ENCODE assay signal across 23 cellular contexts in the genomic region with DNA sequence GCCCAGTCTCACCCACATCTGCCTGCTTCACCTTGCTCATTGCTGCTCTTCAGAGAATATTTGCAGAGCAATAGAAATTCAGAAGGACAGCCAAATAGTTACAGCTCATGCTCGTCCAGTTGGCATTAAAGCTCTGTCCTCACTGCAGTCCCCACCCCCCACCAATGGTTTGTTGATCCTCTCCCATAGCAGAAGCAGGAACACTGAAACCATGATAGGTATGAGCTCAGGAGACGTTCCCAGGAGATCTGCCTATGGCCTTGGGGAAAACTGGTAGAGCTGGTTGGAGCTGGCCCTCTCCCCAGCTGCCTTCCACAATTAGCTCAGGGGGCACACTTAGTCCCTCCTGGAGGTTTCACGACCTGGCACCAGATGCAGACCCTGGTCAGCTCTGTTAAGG.
DNase-seq lines count a peak whose midpoint lies in the region; ATAC-seq and TF ChIP-seq lines count a peak whose summit lies in the region.
"Had no signal": no experiment of that assay in that cellular context is flagged by ENCODE, and none has a peak within 500 bp of the region (broad histone marks: within the 10 kb centered on the region; RNA-seq: fewer than 3 reads in every experiment).

No MANE protein-coding gene starts in this region.

- H3F3A ChIP-seq in smooth muscle cell (ENCODE audit: low read depth), result no peaks in the 10 kb centered on the region

- no peaks in the 10 kb centered on the region for H3K9me3 Mint-ChIP-seq in naive thymus-derived CD8-positive, alpha-beta T cell
- H3K9me3 Mint-ChIP-seq: activated CD8-positive, alpha-beta T cell treated with anti-CD3 and anti-CD28 coated beads for 36 hours; nephron progenitor cell had no signal

- H3K36me3 Mint-ChIP-seq in naive thymus-derived CD8-positive, alpha-beta T cell, result no peaks in the 10 kb centered on the region
- H3K36me3 Mint-ChIP-seq: brain, CD14-positive monocyte had no signal

- H3K4me2 ChIP-seq in smooth muscle cell, result no peak overlapping the region

- TF ChIP-seq CTCF in smooth muscle cell (IDR thresholded peaks at IDR 0.05; ENCODE audit: borderline replicate concordance, insufficient read depth, poor library complexity, severe bottlenecking), result no peak

- no peaks in the 10 kb centered on the region for H3K27me3 Mint-ChIP-seq in naive thymus-derived CD8-positive, alpha-beta T cell
- H3K27me3 Mint-ChIP-seq: activated CD8-positive, alpha-beta T cell treated with anti-CD3 and anti-CD28 coated beads for 36 hours had no signal

- whole genome bisulfite sequencing in smooth muscle cell (ENCODE audit: low lambda C conversion rate), result 37% methylated on average over 3 of the region's 3 CpGs

- no peak overlapping the region for H3K27ac Mint-ChIP-seq in naive thymus-derived CD8-positive, alpha-beta T cell
- H3K27ac Mint-ChIP-seq: activated CD8-positive, alpha-beta T cell treated with anti-CD3 and anti-CD28 coated beads for 36 hours; brain; CD14-positive monocyte; nephron progenitor cell had no signal

- POLR2A ChIA-PET in naive thymus-derived CD8-positive, alpha-beta T cell (lab: Charles Lee), result no interaction called here

- H3K9me3 ChIP-seq in smooth muscle cell (replicated peaks; ENCODE audit: low read depth), result no peaks in the 10 kb centered on the region
- H3K9me3 ChIP-seq: vagina had no signal

- H3K4me3 ChIP-seq in smooth muscle cell, result no peak overlapping the region
- H3K4me3 ChIP-seq: vagina had no signal

- no peak overlapping the region for H3K9ac ChIP-seq in smooth muscle cell (ENCODE audit: low read depth)

- ATAC-seq in naive thymus-derived CD8-positive, alpha-beta T cell, result no peak
- no peak for ATAC-seq in HG02759 (IDR thresholded peaks at IDR 0.05; ENCODE audit: unreplicated experiment)
- ATAC-seq: activated CD4-positive, CD25-positive, alpha-beta regulatory T cell treated with anti-CD3 and anti-CD28 coated beads, Interleukin-2, amount 50 U/mL, for 24 hours; activated CD8-positive, alpha-beta T cell treated with anti-CD3 and anti-CD28 coated beads for 36 hours; HCT116; Right ventricle myocardium inferior had no signal

- H3K27me3 ChIP-seq in smooth muscle cell (ENCODE audit: low read depth), result no peaks in the 10 kb centered on the region
- H3K27me3 ChIP-seq: vagina had no signal

- no peaks in the 10 kb centered on the region for H3K4me1 ChIP-seq in smooth muscle cell (ENCODE audit: low read depth)
- H3K4me1 ChIP-seq: vagina had no signal

- H3K27ac ChIP-seq in smooth muscle cell (ENCODE audit: low read depth), result no peak overlapping the region
- H3K27ac ChIP-seq: vagina had no signal

- H3K36me3 ChIP-seq in smooth muscle cell (ENCODE audit: low read depth), result no peaks in the 10 kb centered on the region
- H3K36me3 ChIP-seq: vagina had no signal

- H3K79me2 ChIP-seq in smooth muscle cell (ENCODE audit: low read depth), result no peaks in the 10 kb centered on the region

- DNase-seq in ELF-1 (ENCODE audit: low read depth, low spot score) (peak; percentile 92), NCI-H69 (lab: John Stamatoyannopoulos, UW) (peak; percentile 68), islet precursor cell (peak; percentile 93), posterior vena cava (ENCODE audit: low spot score) (peak; percentile 44), smooth muscle cell (lab: John Stamatoyannopoulos, UW; ENCODE audit: unreplicated experiment) (no peak)
- DNase-seq in naive thymus-derived CD8-positive, alpha-beta T cell, result no peak
- DNase-seq: activated CD8-positive, alpha-beta T cell treated with anti-CD3 and anti-CD28 coated beads for 36 hours; activated gamma-delta T cell; activated T-cell treated with anti-CD3 and anti-CD28 coated beads for 4 hours; DMS 273 treated with DMSO at 0.1 percent for 48 hours; effector memory CD4-positive, alpha-beta T cell; Kasumi-1; midbrain; NCI-H1105 treated with DMSO at 0.1 percent for 48 hours; nephron progenitor cell; T-helper 9 cell had no signal

- intact Hi-C loops in posterior vena cava (cut with DNase I), result no loop called here

- peaks cover 0 to 2% (median 0%) of the 10 kb centered on the region in 4 donors for H3K4me1 Mint-ChIP-seq in naive thymus-derived CD8-positive, alpha-beta T cell
- H3K4me1 Mint-ChIP-seq: CD14-positive monocyte, nephron progenitor cell had no signal

- no peaks in the 10 kb centered on the region for H4K20me1 ChIP-seq in smooth muscle cell (ENCODE audit: low read depth)

- no peak overlapping the region for H3K4me3 Mint-ChIP-seq in naive thymus-derived CD8-positive, alpha-beta T cell
- H3K4me3 Mint-ChIP-seq: activated CD8-positive, alpha-beta T cell treated with anti-CD3 and anti-CD28 coated beads for 36 hours; brain; CD14-positive monocyte; nephron progenitor cell had no signal

- no peak overlapping the region for H2AFZ ChIP-seq in smooth muscle cell (ENCODE audit: low read depth)

Comparison
In these comparisons a context has a peak if more than half of its experiments do, and no peak if none do; other contexts are left out.
1. DNase-seq: peak in ELF-1 (single experiment), NCI-H69 (single experiment), islet precursor cell (single experiment) and posterior vena cava (single experiment); none in smooth muscle cell (single experiment) and naive thymus-derived CD8-positive, alpha-beta T cell (0 of 10).